In the genomic region with DNA sequence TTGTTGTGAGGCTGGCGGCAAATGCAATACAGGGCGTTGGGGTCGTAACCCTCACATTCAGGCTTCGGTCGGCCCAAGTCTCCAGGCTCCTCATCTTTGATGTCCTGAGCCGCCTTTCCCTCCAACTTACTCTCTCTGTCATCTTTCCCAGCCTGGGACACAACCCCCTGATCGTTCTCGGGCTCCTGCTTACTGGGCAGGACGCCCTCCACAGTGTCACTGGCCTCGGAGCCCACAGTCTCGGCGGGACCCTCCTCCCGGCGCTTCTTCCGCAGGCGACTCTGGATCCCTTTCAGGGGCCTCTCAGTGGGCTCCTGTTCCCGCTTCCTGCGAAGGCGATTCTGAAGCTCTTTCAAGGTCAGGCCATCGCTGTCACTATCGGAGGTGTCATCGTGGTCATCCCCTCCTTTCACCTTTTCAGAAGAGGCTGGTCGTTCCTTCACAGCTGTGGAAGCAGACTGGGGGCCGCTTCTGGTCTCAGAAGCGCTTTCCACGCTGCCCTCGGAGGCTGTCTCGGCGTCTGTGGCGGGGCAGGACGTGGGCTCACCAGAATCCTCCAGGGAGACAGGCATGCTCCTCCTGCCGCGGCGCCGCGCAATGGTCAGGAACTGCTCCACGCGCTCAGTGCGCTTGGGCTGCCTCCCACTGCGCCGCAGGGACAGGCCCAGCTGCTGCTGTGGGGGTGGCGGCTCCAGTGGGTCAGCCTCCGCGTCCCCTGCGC, we compare ENCODE assay signal across 17 cellular contexts.
"Had no signal": no experiment of that assay in that cellular context is flagged by ENCODE, and none has a peak within 500 bp of the region (broad histone marks: within the 10 kb centered on the region; RNA-seq: fewer than 3 reads in every experiment).

No MANE protein-coding gene starts in this region.

- ATAC-seq: gastroesophageal sphincter; naive thymus-derived CD4-positive, alpha-beta T cell; SK-N-SH treated with all-trans-retinoic acid at 6 μM for 48 hours; stimulated activated memory B cell treated with anti-CD40 and anti-IgM and Interleukin-4, amounts not matched to agents 10 μg/mL and 1 μg/mL and 100 μg/mL, for 72 hours; upper lobe of right lung had no signal

- H3K4me2 ChIP-seq: hepatocyte, smooth muscle cell had no signal

- FAIRE-seq: kidney, TTC549 had no signal

- H3K4me3 ChIP-seq: gastroesophageal sphincter, hepatocyte, right atrium auricular region, smooth muscle cell, suprapubic skin, upper lobe of right lung had no signal

- H3K9me3 Mint-ChIP-seq: naive thymus-derived CD4-positive, alpha-beta T cell; stimulated activated memory B cell treated with anti-CD40 and anti-IgM and Interleukin-4, amounts not matched to agents 10 μg/mL and 1 μg/mL and 100 μg/mL, for 72 hours had no signal

- H3K27me3 ChIP-seq: gastroesophageal sphincter, hepatocyte, right atrium auricular region, suprapubic skin, upper lobe of right lung had no signal

- H3K27ac Mint-ChIP-seq: stimulated activated memory B cell treated with anti-CD40 and anti-IgM and Interleukin-4, amounts not matched to agents 10 μg/mL and 1 μg/mL and 100 μg/mL, for 72 hours had no signal

- H3K27ac ChIP-seq: gastroesophageal sphincter, hepatocyte, right atrium auricular region, suprapubic skin, upper lobe of right lung had no signal

- H3K27me3 Mint-ChIP-seq: naive thymus-derived CD4-positive, alpha-beta T cell; stimulated activated memory B cell treated with anti-CD40 and anti-IgM and Interleukin-4, amounts not matched to agents 10 μg/mL and 1 μg/mL and 100 μg/mL, for 72 hours had no signal

- H3K9me3 ChIP-seq: gastroesophageal sphincter, right atrium auricular region, suprapubic skin, upper lobe of right lung had no signal

- H2AFZ ChIP-seq: hepatocyte had no signal

- H3K4me3 Mint-ChIP-seq: stimulated activated memory B cell treated with anti-CD40 and anti-IgM and Interleukin-4, amounts not matched to agents 10 μg/mL and 1 μg/mL and 100 μg/mL, for 72 hours had no signal

- DNase-seq: activated CD4-positive, CD25-positive, alpha-beta regulatory T cell; activated effector memory CD4-positive, alpha-beta T cell treated with anti-CD3 and anti-CD28 coated beads, Interleukin-2, amount 50 U/mL, for 16 hours; activated T-cell treated with anti-CD3 and anti-CD28 coated beads, Interleukin-2, amount 50 U/mL, for 1 hour; caudate nucleus; cortex of kidney; effector CD8-positive, alpha-beta T cell; kidney; naive thymus-derived CD4-positive, alpha-beta T cell; upper lobe of right lung had no signal
